24 cellular contexts compared by ENCODE assay signal in genomic region chr16:1337486-1337885, GRCh38. TPM values are rescaled to one million over a fixed set of nuclear protein-coding genes. Genes with fewer than 3 reads are reported as not detected.
DNase-seq lines count a peak whose midpoint lies in the region; ATAC-seq, FAIRE-seq and TF ChIP-seq lines count a peak whose summit lies in the region.
"Had no signal": no experiment of that assay in that cellular context is flagged by ENCODE, and none has a peak within 500 bp of the region (broad histone marks: within the 10 kb centered on the region; RNA-seq: fewer than 3 reads in every experiment).

No MANE protein-coding gene starts in this region.

- no peak for TF ChIP-seq RAD21 in GM12878 (IDR thresholded peaks at IDR 0.05; ENCODE audit: insufficient read depth, low read depth, low read length)

- no peak for TF ChIP-seq POLR2A in GM12878 (IDR thresholded peaks at IDR 0.05; ENCODE audit: low read depth, low read length)

- DNase-seq in DMS53 (lab: John Stamatoyannopoulos, UW) (peak; percentile 46), DMS53 treated with DMSO at 0.1 percent for 48 hours (lab: John Stamatoyannopoulos, UW; ENCODE audit: unreplicated experiment) (no peak), ELF-1 (ENCODE audit: low read depth, low spot score) (peak; percentile 46), GM12878 (ENCODE audit: low read depth, low spot score) (no peak), NCI-H2196 treated with DMSO at 0.1 percent for 48 hours (lab: John Stamatoyannopoulos, UW; ENCODE audit: unreplicated experiment) (no peak), SKM-1 (lab: John Stamatoyannopoulos, UW; ENCODE audit: unreplicated experiment) (no peak)
- DNase-seq: activated CD8-positive, alpha-beta memory T cell treated with anti-CD3 and anti-CD28 coated beads for 24 hours; activated T-cell treated with anti-CD3 and anti-CD28 coated beads, Interleukin-2, amount 50 U/mL, for 4 hours; brain microvascular endothelial cell; DND-41; effector CD4-positive, alpha-beta T cell; foreskin keratinocyte; left ventricle myocardium inferior; MV-4-11; posterior cingulate gyrus had no signal

- CTCF ChIA-PET in GM12878 (lab: Yijun Ruan, JAX), result interaction anchor here (2.0 kb wide), 1 partner anchor 27 kb away, joined by 6 read pairs; no protein-coding TSS in a partner anchor

- no peaks in the 10 kb centered on the region for H3K9me3 ChIP-seq in GM12878 (replicated peaks; ENCODE audit: control insufficient read depth, insufficient read depth, low read length)
- H3K9me3 ChIP-seq: adrenal gland, left ventricle myocardium inferior, upper lobe of left lung had no signal

- intact Hi-C loops in GM12878 (cut with micrococcal nuclease; ENCODE audit: unreplicated experiment), result no loop called here

- 74% methylated on average over 9 of the region's 9 CpGs for WGBS in GM12878 (ENCODE audit: insufficient coverage, insufficient replicate concordance, low lambda C conversion rate, missing lambda C conversion rate)

- H3K27me3 ChIP-seq in GM12878 (replicated peaks in 1 of 2; ENCODE audit: control insufficient read depth in 2 of 2, insufficient read depth in 2 of 2, low read length in 1 of 2), result peaks cover 5 to 8% of the 10 kb centered on the region in 2 experiments; a peak in 3 of 4 replicates

- FAIRE-seq in GM12878 (lab: Jason Lieb, UNC), result no peak
- FAIRE-seq: GM12892, GM19239, HTR-8/SVneo had no signal

- no peak overlapping the region for H2AFZ ChIP-seq in GM12878 (ENCODE audit: control insufficient read depth, low read depth, low read length)
- H2AFZ ChIP-seq: hepatocyte had no signal

- TF ChIP-seq EP300 in GM12878 (IDR thresholded peaks at IDR 0.05; ENCODE audit: borderline replicate concordance in 1 of 2, control insufficient read depth in 1 of 2, low read depth in 2 of 2, low read length in 2 of 2), result no peak

- no peak overlapping the region for H3K9ac ChIP-seq in GM12878 (ENCODE audit: control insufficient read depth, insufficient read depth, low read length)

- H3K4me1 ChIP-seq in GM12878 (ENCODE audit: control insufficient read depth, insufficient read depth, low read length), result peaks cover 5% of the 10 kb centered on the region
- H3K4me1 ChIP-seq: foreskin keratinocyte had no signal

- no peak for ATAC-seq in GM12878
- ATAC-seq: activated CD4-positive, CD25-positive, alpha-beta regulatory T cell treated with anti-CD3 and anti-CD28 coated beads, Interleukin-2, amount 50 U/mL, for 24 hours; activated T-cell treated with anti-CD3 and anti-CD28 coated beads, Interleukin-2, amount 50 U/mL, for 4 hours; foreskin keratinocyte; Right ventricle myocardium inferior had no signal

- POLR2A ChIA-PET in GM12878 (lab: Charles Lee), result no interaction called here

- no peaks in the 10 kb centered on the region for H3K79me2 ChIP-seq in GM12878 (ENCODE audit: control insufficient read depth, insufficient read depth, low read length)
- H3K79me2 ChIP-seq: hepatocyte had no signal

- no peaks in the 10 kb centered on the region for H3K36me3 ChIP-seq in GM12878 (ENCODE audit: control insufficient read depth in 2 of 2, insufficient read depth in 2 of 2, low read length in 1 of 2)
- H3K36me3 ChIP-seq: adrenal gland, brain microvascular endothelial cell, left ventricle myocardium inferior, upper lobe of left lung had no signal

- H3K4me3 ChIP-seq in GM12878, result no peak overlapping the region
- H3K4me3 ChIP-seq: adrenal gland, hepatocyte, left ventricle myocardium inferior, upper lobe of left lung had no signal

- no peaks in the 10 kb centered on the region for H4K20me1 ChIP-seq in GM12878 (ENCODE audit: control insufficient read depth, insufficient read depth)

- no peak for TF ChIP-seq CTCF in GM12878 (IDR thresholded peaks at IDR 0.05 in 2 of 3, conservative IDR thresholded peaks at IDR 0.05 in 1 of 3; ENCODE audit: control insufficient read depth in 2 of 3, extremely low read depth in 1 of 3, insufficient read depth in 1 of 3, low read depth in 3 of 3, low read length in 3 of 3)

- no peak overlapping the region for H3K4me2 ChIP-seq in GM12878 (ENCODE audit: control insufficient read depth, insufficient read depth)
- H3K4me2 ChIP-seq: hepatocyte had no signal

- RAD21 ChIA-PET in GM12878 (lab: Charles Lee; ENCODE audit: unreplicated experiment), result no interaction called here

- SMC1A ChIA-PET in GM12878 (lab: Charles Lee; ENCODE audit: uncharacterized antibody, unreplicated experiment), result no interaction called here

- H3K27ac ChIP-seq in GM12878 (ENCODE audit: control insufficient read depth, insufficient read depth), result no peak overlapping the region
- H3K27ac ChIP-seq: 22Rv1, brain microvascular endothelial cell, foreskin keratinocyte, hepatocyte, left ventricle myocardium inferior, upper lobe of left lung had no signal

- in situ Hi-C loops in GM12878 (cut with MboI), result no loop called here

- no TSS peak for BruUV-seq in GM12878 (replicated peaks; lab: Mats Ljungman, UMichigan)

RNA-seq across cellular contexts. Expression of gene BAIAP3, which starts 4.0 kb away (rescaled TPM):
- total RNA-seq in GM12878 (2013; cell fraction: nucleolus; rRNA removed), result 0.37 and 0.44 TPM in 2 replicates
- 0.17 TPM in 1 of 2 replicates, not detected in the other for total RNA-seq in GM12878 (2014; rRNA removed)
- total RNA-seq in GM12878 (2014; rRNA removed; fragmentation: Illumina TruSeq; extraction: Trizol), result not detected in 2 replicates
- total RNA-seq in GM12878 (2021), result 0.56 and 0.58 TPM in 2 replicates
- polyA plus RNA-seq in GM12878 (2011; ENCODE audit: low read depth), result 0.35 TPM
- 0.03 and 0.16 TPM in 2 replicates for polyA plus RNA-seq in GM12878 (2011; rRNA removed)
- 0.03 and 0.15 TPM in 2 replicates for polyA plus RNA-seq in GM12878 (2011; cell fraction: cytosol; rRNA removed)
- 0.99 and 1.3 TPM in 2 replicates for polyA plus RNA-seq in GM12878 (2011; cell fraction: nucleus; rRNA removed)
- 0.70 and 1.6 TPM in 2 replicates for polyA plus RNA-seq in GM12878 (2012)
- 0.03 TPM in 1 of 2 replicates, not detected in the other for polyA plus RNA-seq in GM12878 (2014; fragmentation: Illumina TruSeq; extraction: Trizol)
- polyA plus RNA-seq in GM12878 (2014; fragmentation: Nextera tagmentation; extraction: Ambion mirVana), result not detected
- polyA plus RNA-seq in GM12878 (2014; rRNA removed), result 0.56 TPM in 2 replicates
- polyA plus RNA-seq in GM12878 (2016; fragmentation: Nextera tagmentation; extraction: Ambion mirVana), result under 1 TPM; 0.14 to 0.31 TPM
- not detected in 2 replicates for polyA minus RNA-seq in GM12878 (2011; rRNA and poly(A)+ RNA removed)
- not detected in 2 replicates for polyA minus RNA-seq in GM12878 (2011; cell fraction: cytosol; rRNA and poly(A)+ RNA removed)
- polyA minus RNA-seq in GM12878 (2011; cell fraction: nucleus; rRNA and poly(A)+ RNA removed), result 0.19 and 0.48 TPM in 2 replicates

RNA-seq across cellular contexts. Expression of gene TSR3, which starts 14.2 kb away (rescaled TPM):
- total RNA-seq in GM12878 (2013; cell fraction: nucleolus; rRNA removed), result 6.0 and 6.3 TPM in 2 replicates
- total RNA-seq in GM12878 (2014; rRNA removed), result 72.7 and 73.7 TPM in 2 replicates
- total RNA-seq in GM12878 (2014; rRNA removed; fragmentation: Illumina TruSeq; extraction: Trizol), result 20.9 and 23.4 TPM in 2 replicates
- total RNA-seq in GM12878 (2021), result 66.1 and 67.6 TPM in 2 replicates
- 7.7 TPM for polyA plus RNA-seq in GM12878 (2011; ENCODE audit: low read depth)
- polyA plus RNA-seq in GM12878 (2011; rRNA removed), result 12.3 and 26.2 TPM in 2 replicates
- polyA plus RNA-seq in GM12878 (2011; cell fraction: cytosol; rRNA removed), result 37.2 and 58.2 TPM in 2 replicates
- polyA plus RNA-seq in GM12878 (2011; cell fraction: nucleus; rRNA removed), result 25.4 and 32.3 TPM in 2 replicates
- polyA plus RNA-seq in GM12878 (2012), result 36.1 and 41.1 TPM in 2 replicates
- 0.81 and 9.9 TPM in 2 replicates for polyA plus RNA-seq in GM12878 (2014; fragmentation: Illumina TruSeq; extraction: Trizol)
- 10 to 100 TPM in 1 of 2 experiments, 1 to 10 TPM in 1; 3.4 to 11.2 TPM for polyA plus RNA-seq in GM12878 (2014; fragmentation: Nextera tagmentation; extraction: Ambion mirVana)
- 72.2 and 86.1 TPM in 2 replicates for polyA plus RNA-seq in GM12878 (2014; rRNA removed)
- polyA plus RNA-seq in GM12878 (2016; fragmentation: Nextera tagmentation; extraction: Ambion mirVana), result 100 to 1,000 TPM; 101 to 108 TPM
- polyA minus RNA-seq in GM12878 (2011; rRNA and poly(A)+ RNA removed), result 5.3 and 22.8 TPM in 2 replicates
- polyA minus RNA-seq in GM12878 (2011; cell fraction: cytosol; rRNA and poly(A)+ RNA removed), result 16.0 and 19.3 TPM in 2 replicates
- 6.5 and 9.8 TPM in 2 replicates for polyA minus RNA-seq in GM12878 (2011; cell fraction: nucleus; rRNA and poly(A)+ RNA removed)

RNA-seq across cellular contexts. Expression of gene GNPTG, which starts 14.2 kb away (rescaled TPM):
- 14.1 and 16.1 TPM in 2 replicates for total RNA-seq in GM12878 (2013; cell fraction: nucleolus; rRNA removed)
- total RNA-seq in GM12878 (2014; rRNA removed) (19.8 and 21.9 TPM in 2 replicates), GM12878 (2014; rRNA removed; fragmentation: Illumina TruSeq; extraction: Trizol) (10.7 TPM in 2 replicates), GM12878 (2021) (23.6 and 25.3 TPM in 2 replicates)
- polyA plus RNA-seq in GM12878 (2011; ENCODE audit: low read depth), result 8.7 TPM
- polyA plus RNA-seq in GM12878 (2011; rRNA removed) (9.5 and 19.9 TPM in 2 replicates), GM12878 (2014; fragmentation: Illumina TruSeq; extraction: Trizol) (2.5 and 7.9 TPM in 2 replicates), GM12878 (2014; fragmentation: Nextera tagmentation; extraction: Ambion mirVana) (1 to 10 TPM in 1 of 2 experiments, under 1 TPM in 1; 0.80 to 2.4 TPM), GM12878 (2014; rRNA removed) (29.9 and 36.9 TPM in 2 replicates), GM12878 (2016; fragmentation: Nextera tagmentation; extraction: Ambion mirVana) (10 to 100 TPM; 25.9 to 32.6 TPM)
- polyA plus RNA-seq in GM12878 (2011; cell fraction: cytosol; rRNA removed), result 27.0 and 37.0 TPM in 2 replicates
- polyA plus RNA-seq in GM12878 (2011; cell fraction: nucleus; rRNA removed), result 63.8 and 81.0 TPM in 2 replicates
- polyA plus RNA-seq in GM12878 (2012), result 21.9 and 23.7 TPM in 2 replicates
- polyA minus RNA-seq in GM12878 (2011; rRNA and poly(A)+ RNA removed), result 7.9 and 8.0 TPM in 2 replicates
- polyA minus RNA-seq in GM12878 (2011; cell fraction: cytosol; rRNA and poly(A)+ RNA removed), result 7.3 and 8.2 TPM in 2 replicates
- 6.5 and 16.5 TPM in 2 replicates for polyA minus RNA-seq in GM12878 (2011; cell fraction: nucleus; rRNA and poly(A)+ RNA removed)

RNA-seq across cellular contexts. Expression of gene UBE2I, which starts 28.1 kb away (rescaled TPM):
- 139 and 148 TPM in 2 replicates for total RNA-seq in GM12878 (2013; cell fraction: nucleolus; rRNA removed)
- total RNA-seq in GM12878 (2014; rRNA removed) (65.2 and 69.3 TPM in 2 replicates), GM12878 (2014; rRNA removed; fragmentation: Illumina TruSeq; extraction: Trizol) (92.2 and 104 TPM in 2 replicates), GM12878 (2021) (180 and 210 TPM in 2 replicates)
- 82.4 TPM for polyA plus RNA-seq in GM12878 (2011; ENCODE audit: low read depth)
- polyA plus RNA-seq in GM12878 (2011; rRNA removed) (181 and 188 TPM in 2 replicates), GM12878 (2014; fragmentation: Illumina TruSeq; extraction: Trizol) (243 and 265 TPM in 2 replicates), GM12878 (2014; fragmentation: Nextera tagmentation; extraction: Ambion mirVana) (10 to 100 TPM; 47.5 to 51.5 TPM), GM12878 (2014; rRNA removed) (203 and 205 TPM in 2 replicates), GM12878 (2016; fragmentation: Nextera tagmentation; extraction: Ambion mirVana) (100 to 1,000 TPM; 200 to 204 TPM)
- polyA plus RNA-seq in GM12878 (2011; cell fraction: cytosol; rRNA removed), result 110 and 129 TPM in 2 replicates
- polyA plus RNA-seq in GM12878 (2011; cell fraction: nucleus; rRNA removed), result 167 and 229 TPM in 2 replicates
- 115 and 125 TPM in 2 replicates for polyA plus RNA-seq in GM12878 (2012)
- polyA minus RNA-seq in GM12878 (2011; rRNA and poly(A)+ RNA removed), result 94.4 and 94.6 TPM in 2 replicates
- 48.2 and 58.6 TPM in 2 replicates for polyA minus RNA-seq in GM12878 (2011; cell fraction: cytosol; rRNA and poly(A)+ RNA removed)
- polyA minus RNA-seq in GM12878 (2011; cell fraction: nucleus; rRNA and poly(A)+ RNA removed), result 56.3 and 111 TPM in 2 replicates

Comparison
In these comparisons a context has a peak if more than half of its experiments do, and no peak if none do; other contexts are left out.
1. DNase-seq: peak in DMS53 (single experiment) and ELF-1 (single experiment); none in DMS53 treated with DMSO at 0.1 percent for 48 hours (single experiment), GM12878 (single experiment), NCI-H2196 treated with DMSO at 0.1 percent for 48 hours (single experiment) and SKM-1 (single experiment).